9 cellular contexts compared by ENCODE assay signal in genomic region chr3:50365842-50366220, GRCh38. TPM values are rescaled to one million over a fixed set of nuclear protein-coding genes. Genes with fewer than 3 reads are reported as not detected.
DNase-seq lines count a peak whose midpoint lies in the region; ATAC-seq lines count a peak whose summit lies in the region.
"Had no signal": no experiment of that assay in that cellular context is flagged by ENCODE, and none has a peak within 500 bp of the region (broad histone marks: within the 10 kb centered on the region; RNA-seq: fewer than 3 reads in every experiment).

No MANE protein-coding gene starts in this region.

- peak overlapping the region; percentile 63; the same call in 1 of the 2 replicates for H3K4me3 ChIP-seq in H7 (ENCODE audit: insufficient read depth, low read depth, low read length)
- H3K4me3 ChIP-seq in naive thymus-derived CD4-positive, alpha-beta T cell (ENCODE audit: low read length) = peak overlapping the region; percentile 99

- peaks cover 19% of the 10 kb centered on the region for H3K4me1 Mint-ChIP-seq in activated naive CD8-positive, alpha-beta T cell (ENCODE audit: low read depth)
- peaks cover 8 to 36% (median 20%) of the 10 kb centered on the region in 7 donors for H3K4me1 Mint-ChIP-seq in naive thymus-derived CD4-positive, alpha-beta T cell

- POLR2A ChIA-PET in naive thymus-derived CD4-positive, alpha-beta T cell (lab: Charles Lee) = interaction anchor here (0.6 to 28.0 kb wide), 11 partner anchors 9 to 1019 kb away, joined by 3 to 656 read pairs (median 7); partner anchors contain the start of genes C3orf18, CACNA2D2, CYB561D2 and HEMK1

- peaks cover 13% of the 10 kb centered on the region; the same call in 1 of the 2 replicates for H3K27me3 ChIP-seq in H7 (ENCODE audit: control insufficient read depth, insufficient read depth, low read length)
- H3K27me3 ChIP-seq in naive thymus-derived CD4-positive, alpha-beta T cell (ENCODE audit: control insufficient read depth in 2 of 2, insufficient read depth in 2 of 2, low read length in 2 of 2) = no peaks in the 10 kb centered on the region
- H3K27me3 ChIP-seq: ovary had no signal

- DNase-seq in H7 (no peak), NCI-H526 (lab: John Stamatoyannopoulos, UW) (no peak)
- DNase-seq in naive thymus-derived CD4-positive, alpha-beta T cell = no peak
- DNase-seq: HFFc6, NCI-H1694 treated with DMSO at 0.1 percent for 48 hours had no signal

- H3K4me3 Mint-ChIP-seq in activated naive CD8-positive, alpha-beta T cell = peak overlapping the region; percentile 84
- H3K4me3 Mint-ChIP-seq in naive thymus-derived CD4-positive, alpha-beta T cell = peak overlapping the region; percentile 82 to 93 (median 90)

- no peaks in the 10 kb centered on the region for H3K27me3 Mint-ChIP-seq in activated naive CD8-positive, alpha-beta T cell
- no peaks in the 10 kb centered on the region for H3K27me3 Mint-ChIP-seq in naive thymus-derived CD4-positive, alpha-beta T cell

- peaks cover 13 to 18% of the 10 kb centered on the region in 2 donors for H3K4me1 ChIP-seq in naive thymus-derived CD4-positive, alpha-beta T cell (ENCODE audit: control insufficient read depth in 2 of 2, insufficient read depth in 2 of 2, low read length in 2 of 2)

- no peak for ATAC-seq in naive thymus-derived CD4-positive, alpha-beta T cell
- ATAC-seq in HG03520 (IDR thresholded peaks at IDR 0.05; ENCODE audit: unreplicated experiment) (no peak), HG02884 (IDR thresholded peaks at IDR 0.05; ENCODE audit: unreplicated experiment) (no peak)

- no peaks in the 10 kb centered on the region for H3K36me3 ChIP-seq in H7 (replicated peaks; ENCODE audit: control insufficient read depth, insufficient read depth, low read length)
- H3K36me3 ChIP-seq in naive thymus-derived CD4-positive, alpha-beta T cell (ENCODE audit: control insufficient read depth in 2 of 3, insufficient read depth in 3 of 3, low read length in 3 of 3) = no peaks in the 10 kb centered on the region
- H3K36me3 ChIP-seq: ovary had no signal

- peak overlapping the region; percentile 95 for H3K27ac ChIP-seq in naive thymus-derived CD4-positive, alpha-beta T cell (ENCODE audit: low read depth, low read length)

- no peaks in the 10 kb centered on the region for H3K9me3 Mint-ChIP-seq in activated naive CD8-positive, alpha-beta T cell (ENCODE audit: low read depth)
- H3K9me3 Mint-ChIP-seq in naive thymus-derived CD4-positive, alpha-beta T cell = no peaks in the 10 kb centered on the region
- H3K9me3 Mint-ChIP-seq: HFFc6 had no signal

- H3K27ac Mint-ChIP-seq in activated naive CD8-positive, alpha-beta T cell = peak overlapping the region; percentile 70
- peak overlapping the region; percentile 87 to 97 (median 94) for H3K27ac Mint-ChIP-seq in naive thymus-derived CD4-positive, alpha-beta T cell
- H3K27ac Mint-ChIP-seq: HFFc6 had no signal

- no peaks in the 10 kb centered on the region for H3K9me3 ChIP-seq in naive thymus-derived CD4-positive, alpha-beta T cell (ENCODE audit: control insufficient read depth in 2 of 3, low read length in 3 of 3)
- H3K9me3 ChIP-seq: ovary had no signal

- H3K36me3 Mint-ChIP-seq in activated naive CD8-positive, alpha-beta T cell = no peaks in the 10 kb centered on the region
- H3K36me3 Mint-ChIP-seq in naive thymus-derived CD4-positive, alpha-beta T cell = no peaks in the 10 kb centered on the region

- CTCF ChIA-PET in naive thymus-derived CD4-positive, alpha-beta T cell (lab: Charles Lee) = interaction anchor here (1.1 kb wide), 1 partner anchor 18 kb away, joined by 3 read pairs; no protein-coding TSS in a partner anchor

- intact Hi-C loops in naive thymus-derived CD4-positive, alpha-beta T cell (cut with micrococcal nuclease) = loop anchor here (1.0 to 2.0 kb wide), 13 partner anchors 15 to 1025 kb away; partner anchors contain the start of genes CYB561D2 (in 2 of the 2), NPRL2 (in 2 of the 2), C3orf18 (in 1 of the 2) and CACNA2D2 (in 1 of the 2)

RNA-seq across cellular contexts. Expression of gene TMEM115, which starts 6.5 kb away (rescaled TPM):
- total RNA-seq in H7 (2014; rRNA removed; shearing (Covaris generic)) = 33.1 and 38.7 TPM in 2 replicates
- total RNA-seq in naive thymus-derived CD4-positive, alpha-beta T cell = 10 to 100 TPM; 17.7 to 32.4 (median 19.9) TPM
- 10 to 100 TPM; 26.0 to 40.9 TPM for polyA plus RNA-seq in naive thymus-derived CD4-positive, alpha-beta T cell

RNA-seq across cellular contexts. Expression of gene CYB561D2, which starts 15.2 kb away (rescaled TPM):
- 19.0 and 20.0 TPM in 2 replicates for total RNA-seq in H7 (2014; rRNA removed; shearing (Covaris generic))
- 10 to 100 TPM; 23.3 to 42.6 (median 32.8) TPM for total RNA-seq in naive thymus-derived CD4-positive, alpha-beta T cell
- polyA plus RNA-seq in naive thymus-derived CD4-positive, alpha-beta T cell = 10 to 100 TPM; 42.4 to 52.9 TPM

RNA-seq across cellular contexts. Expression of gene NPRL2, which starts 15.3 kb away (rescaled TPM):
- total RNA-seq in H7 (2014; rRNA removed; shearing (Covaris generic)) = 41.1 and 41.6 TPM in 2 replicates
- total RNA-seq in naive thymus-derived CD4-positive, alpha-beta T cell = 10 to 100 TPM; 35.3 to 48.9 (median 47.7) TPM
- 10 to 100 TPM; 27.2 to 36.2 TPM for polyA plus RNA-seq in naive thymus-derived CD4-positive, alpha-beta T cell

RNA-seq across cellular contexts. Expression of gene ZMYND10, which starts 20.3 kb away (rescaled TPM):
- 1.1 and 1.3 TPM in 2 replicates for total RNA-seq in H7 (2014; rRNA removed; shearing (Covaris generic))
- 1 to 10 TPM in 4 of 5 experiments, under 1 TPM in 1; 0.91 to 3.8 (median 2.8) TPM for total RNA-seq in naive thymus-derived CD4-positive, alpha-beta T cell
- under 1 TPM; 0.07 to 0.30 TPM for polyA plus RNA-seq in naive thymus-derived CD4-positive, alpha-beta T cell

RNA-seq across cellular contexts. Expression of gene RASSF1, which starts 25.2 kb away (rescaled TPM):
- total RNA-seq in H7 (2014; rRNA removed; shearing (Covaris generic)) = 11.4 and 16.7 TPM in 2 replicates
- total RNA-seq in naive thymus-derived CD4-positive, alpha-beta T cell = 100 to 1,000 TPM in 1 of 5 experiments, 10 to 100 TPM in 4; 39.4 to 105 (median 69.6) TPM
- polyA plus RNA-seq in naive thymus-derived CD4-positive, alpha-beta T cell = 10 to 100 TPM; 32.7 to 47.9 TPM
